ENCODE assay signal across 10 cellular contexts in the genomic region with DNA sequence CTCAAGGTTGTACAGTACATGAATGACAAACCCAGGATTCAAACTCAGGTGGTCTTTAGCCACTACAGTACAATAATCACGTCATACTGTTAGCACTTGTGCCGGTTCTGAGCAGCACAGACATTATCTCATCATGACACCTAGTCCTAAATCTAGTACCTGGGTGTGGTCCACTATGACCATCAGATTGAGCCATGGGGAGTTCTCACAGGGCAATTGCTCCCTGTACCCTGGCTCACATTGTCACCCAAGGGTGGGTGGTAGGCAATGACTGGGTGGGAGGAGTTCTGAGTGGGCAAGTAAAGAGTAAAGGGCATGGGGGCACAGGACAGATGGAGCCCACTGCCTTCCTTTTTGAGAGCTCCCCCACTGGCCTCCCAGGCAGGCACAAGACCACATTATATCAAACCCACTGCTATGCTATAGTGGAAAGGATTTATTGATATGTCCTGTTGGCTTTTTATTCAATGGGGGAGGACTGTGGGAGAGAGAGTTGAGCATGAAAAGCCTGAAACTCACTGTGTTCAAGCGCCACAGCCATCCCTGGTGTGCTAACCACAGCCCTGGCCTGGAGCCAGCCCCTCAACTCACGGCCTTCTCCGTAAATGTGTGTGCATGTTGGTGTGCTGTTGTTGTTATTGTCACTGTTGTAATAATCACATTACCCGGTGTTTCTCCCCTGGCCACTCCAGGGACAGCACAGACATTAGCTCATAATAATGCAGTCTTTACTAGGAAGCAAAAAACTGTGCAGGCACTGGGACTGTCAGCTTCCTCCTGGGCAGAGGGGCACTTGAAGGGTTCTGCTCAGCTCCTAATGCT. TPM values are rescaled to one million over a fixed set of nuclear protein-coding genes. Genes with fewer than 3 reads are reported as not detected.
DNase-seq lines count a peak whose midpoint lies in the region; ATAC-seq and TF ChIP-seq lines count a peak whose summit lies in the region.
"Had no signal": no experiment of that assay in that cellular context is flagged by ENCODE, and none has a peak within 500 bp of the region (broad histone marks: within the 10 kb centered on the region; RNA-seq: fewer than 3 reads in every experiment).

No MANE protein-coding gene starts in this region.

- H3K4me3 ChIP-seq in hepatocyte (no peak overlapping the region), testis (no peak overlapping the region)
- H3K4me3 ChIP-seq: GM23338 had no signal

- no peak overlapping the region for H3K27ac Mint-ChIP-seq in HFFc6
- H3K27ac Mint-ChIP-seq: GM23338 had no signal

- peaks cover 70% of the 10 kb centered on the region for H3K27me3 Mint-ChIP-seq in HFFc6 (ENCODE audit: insufficient read depth)

- DNase-seq in NCI-H510A treated with DMSO at 0.1 percent for 48 hours (lab: John Stamatoyannopoulos, UW) (peak; percentile 3), NCI-H510A (lab: John Stamatoyannopoulos, UW) (no peak), amniotic epithelial cell (ENCODE audit: low read depth) (peak; percentile 24), hepatocyte (ENCODE audit: low spot score) (peak; percentile 54), testis (peak; percentile 78), NCI-H446 treated with DMSO at 0.1 percent for 48 hours (lab: John Stamatoyannopoulos, UW) (no peak), HFFc6 (no peak)
- DNase-seq: activated CD4-positive, CD25-positive, alpha-beta regulatory T cell treated with anti-CD3 and anti-CD28 coated beads, Interleukin-2, amount 50 U/mL, for 72 hours had no signal

- no peaks in the 10 kb centered on the region for H3K9me2 ChIP-seq in hepatocyte (replicated peaks; ENCODE audit: insufficient read depth)

- H3K9me3 ChIP-seq in hepatocyte (ENCODE audit: low read depth), result no peaks in the 10 kb centered on the region
- no peaks in the 10 kb centered on the region for H3K9me3 ChIP-seq in testis

- H3K4me2 ChIP-seq in hepatocyte, result no peak overlapping the region
- H3K4me2 ChIP-seq: GM23338 had no signal

- intact Hi-C loops in testis (cut with DNase I; ENCODE audit: low total_unique reads), result no loop called here

- H3K27me3 ChIP-seq in hepatocyte, result no peaks in the 10 kb centered on the region
- no peaks in the 10 kb centered on the region for H3K27me3 ChIP-seq in testis

- H3K27ac ChIP-seq in hepatocyte (no peak overlapping the region), testis (peak overlapping the region; percentile 46 to 71)

- TF ChIP-seq CTCF in hepatocyte (IDR thresholded peaks at IDR 0.05; ENCODE audit: poor library complexity) (no peak), testis (IDR thresholded peaks at IDR 0.05) (no peak), HFFc6 (IDR thresholded peaks at IDR 0.05) (no peak)

- no peak overlapping the region for H3K4me3 Mint-ChIP-seq in HFFc6
- H3K4me3 Mint-ChIP-seq: GM23338 had no signal

- H3K36me3 ChIP-seq in hepatocyte (replicated peaks; ENCODE audit: insufficient read depth, low read depth) (no peaks in the 10 kb centered on the region), testis (ENCODE audit: low read depth, missing control alignments) (no peaks in the 10 kb centered on the region)

- TF ChIP-seq POLR2A in testis (IDR thresholded peaks at IDR 0.05), result no peak

- ATAC-seq in GM18519 (IDR thresholded peaks at IDR 0.05; ENCODE audit: low FRiP score, unreplicated experiment), result no peak

- H3K4me1 Mint-ChIP-seq in HFFc6 (ENCODE audit: low read depth), result no peaks in the 10 kb centered on the region

- no peaks in the 10 kb centered on the region for H3K36me3 Mint-ChIP-seq in HFFc6 (ENCODE audit: low read depth)

- 56% methylated on average over 6 of the region's 6 CpGs for WGBS in hepatocyte (ENCODE audit: low lambda C conversion rate, missing lambda C conversion rate)
- 51 to 63% methylated on average over 6 of the region's 6 CpGs for WGBS in testis, 2 donors

- H3K4me1 ChIP-seq in hepatocyte (ENCODE audit: insufficient read depth) (peaks cover 8% of the 10 kb centered on the region), testis (peaks cover 36% of the 10 kb centered on the region)

- no peaks in the 10 kb centered on the region for H3K79me2 ChIP-seq in hepatocyte

- H3K9me3 Mint-ChIP-seq in HFFc6, result no peaks in the 10 kb centered on the region
- H3K9me3 Mint-ChIP-seq: GM23338 had no signal

- no peaks in the 10 kb centered on the region for H4K20me1 ChIP-seq in hepatocyte (ENCODE audit: insufficient read depth, poor library complexity, severe bottlenecking)

- H2AFZ ChIP-seq in hepatocyte, result no peak overlapping the region
- H2AFZ ChIP-seq: GM23338 had no signal

RNA-seq across cellular contexts. Expression of a gene that starts 27.3 kb away (rescaled TPM):
- 3.1 and 5.3 TPM in 2 replicates for total RNA-seq in hepatocyte
- polyA plus RNA-seq in hepatocyte, result 2.1 and 4.7 TPM in 2 replicates
- total RNA-seq in testis, result 10 to 100 TPM; 33.6 to 41.6 TPM
- 16.5 TPM for polyA plus RNA-seq in testis (ENCODE audit: insufficient read depth, low read depth, low replicate concordance)
- total RNA-seq in HFFc6 (2021; fragmentation: NEBNext Ultra II Directional; extraction: Animal tissue kit (Norgen Biotek cat#: 25700)), result under 1 TPM; 0.09 to 0.95 (median 0.19) TPM

Comparison
In these comparisons a context has a peak if more than half of its experiments do, and no peak if none do; other contexts are left out.
1. DNase-seq: peak in NCI-H510A treated with DMSO at 0.1 percent for 48 hours (single experiment), amniotic epithelial cell (single experiment), hepatocyte (single experiment) and testis (single experiment); none in NCI-H510A (single experiment), NCI-H446 treated with DMSO at 0.1 percent for 48 hours (single experiment) and HFFc6 (single experiment).